10 cellular contexts compared by ENCODE assay signal in genomic region chr2:23533014-23533730, GRCh38.
A peak's percentile ranks its signal among the peaks of the same experiment; 100 is the strongest.
DNase-seq lines count a peak whose midpoint lies in the region; ATAC-seq, FAIRE-seq and TF ChIP-seq lines count a peak whose summit lies in the region.
"Had no signal": no experiment of that assay in that cellular context is flagged by ENCODE, and none has a peak within 500 bp of the region (broad histone marks: within the 10 kb centered on the region; RNA-seq: fewer than 3 reads in every experiment).

No MANE protein-coding gene starts in this region.

- peak overlapping the region; percentile 27 for H3K4me3 ChIP-seq in Jurkat, Clone E6-1 (ENCODE audit: low read length)
- H3K4me3 ChIP-seq in GM12878 (no peak overlapping the region), prostate gland (no peak overlapping the region)

- no peaks in the 10 kb centered on the region for H3K36me3 ChIP-seq in GM12878 (ENCODE audit: control insufficient read depth in 2 of 2, insufficient read depth in 2 of 2, low read length in 1 of 2)
- no peaks in the 10 kb centered on the region for H3K36me3 ChIP-seq in prostate gland

- POLR2A ChIA-PET in GM12878 (lab: Charles Lee): no interaction called here

- DNase-seq in NCI-H1092 (lab: John Stamatoyannopoulos, UW): peak; percentile 29
- DNase-seq in NCI-H1092 treated with DMSO at 0.1 percent for 48 hours (lab: John Stamatoyannopoulos, UW): no peak
- peak; percentile 18 for DNase-seq in Jurkat, Clone E6-1 (ENCODE audit: low read depth, low spot score)
- DNase-seq in GM12878 (ENCODE audit: low read depth, low spot score): no peak
- DNase-seq in prostate gland (ENCODE audit: low spot score): peak; percentile 25

- H3K27me3 ChIP-seq in GM12878 (replicated peaks in 1 of 2; ENCODE audit: control insufficient read depth in 2 of 2, insufficient read depth in 2 of 2, low read length in 1 of 2) (no peaks in the 10 kb centered on the region), prostate gland (replicated peaks; ENCODE audit: insufficient read depth) (no peaks in the 10 kb centered on the region)

- H3K9ac ChIP-seq in GM12878 (ENCODE audit: control insufficient read depth, insufficient read depth, low read length): peak overlapping the region; percentile 45

- SMC1A ChIA-PET in GM12878 (lab: Charles Lee; ENCODE audit: uncharacterized antibody, unreplicated experiment): no interaction called here

- TF ChIP-seq EP300 in GM12878 (IDR thresholded peaks at IDR 0.05; ENCODE audit: borderline replicate concordance in 1 of 2, control insufficient read depth in 1 of 2, low read depth in 2 of 2, low read length in 2 of 2): no peak

- H4K20me1 ChIP-seq in GM12878 (ENCODE audit: control insufficient read depth, insufficient read depth): no peaks in the 10 kb centered on the region; the same call in 1 of the 2 replicates

- TF ChIP-seq CTCF in GM12878 (IDR thresholded peaks at IDR 0.05 in 2 of 3, conservative IDR thresholded peaks at IDR 0.05 in 1 of 3; ENCODE audit: control insufficient read depth in 2 of 3, extremely low read depth in 1 of 3, insufficient read depth in 1 of 3, low read depth in 3 of 3, low read length in 3 of 3) (no peak), prostate gland (IDR thresholded peaks at IDR 0.05) (no peak)

- TF ChIP-seq RAD21 in GM12878 (IDR thresholded peaks at IDR 0.05; ENCODE audit: insufficient read depth, low read depth, low read length): no peak

- intact Hi-C loops in GM12878 (cut with micrococcal nuclease; ENCODE audit: unreplicated experiment): no loop called here
- intact Hi-C loops in prostate gland (cut with DNase I): no loop called here

- BruUV-seq in GM12878 (replicated peaks; lab: Mats Ljungman, UMichigan): no TSS peak

- in situ Hi-C loops in GM12878 (cut with MboI): no loop called here

- H3K4me2 ChIP-seq in GM12878 (ENCODE audit: control insufficient read depth, insufficient read depth): peak overlapping the region; percentile 83; the same call in 1 of the 2 replicates

- no peak overlapping the region for H3K27ac ChIP-seq in GM12878 (ENCODE audit: control insufficient read depth, insufficient read depth)
- peak overlapping the region; percentile 54 to 70 for H3K27ac ChIP-seq in prostate gland
- H3K27ac ChIP-seq: 22Rv1 had no signal

- no peak for FAIRE-seq in GM12878 (lab: Jason Lieb, UNC)

- H2AFZ ChIP-seq in GM12878 (ENCODE audit: control insufficient read depth, low read depth, low read length): peak overlapping the region; percentile 54

- no peaks in the 10 kb centered on the region for H3K9me3 ChIP-seq in GM12878 (replicated peaks; ENCODE audit: control insufficient read depth, insufficient read depth, low read length)
- H3K9me3 ChIP-seq in prostate gland: no peaks in the 10 kb centered on the region

- H3K4me1 ChIP-seq in GM12878 (ENCODE audit: control insufficient read depth, insufficient read depth, low read length) (peaks cover 11% of the 10 kb centered on the region), prostate gland (replicated peaks) (peaks cover 6% of the 10 kb centered on the region)

- ATAC-seq in GM12878: no peak
- ATAC-seq in HG02798 (IDR thresholded peaks at IDR 0.05; ENCODE audit: poor library complexity, unreplicated experiment): no peak
- no peak for ATAC-seq in GM21723 (IDR thresholded peaks at IDR 0.05; ENCODE audit: unreplicated experiment)
- no peak for ATAC-seq in HG03280 (IDR thresholded peaks at IDR 0.05; ENCODE audit: unreplicated experiment)
- ATAC-seq: HCT116 had no signal

- 62% methylated on average over 16 of the region's 16 CpGs for WGBS in GM12878 (ENCODE audit: insufficient coverage, insufficient replicate concordance, low lambda C conversion rate, missing lambda C conversion rate)
- WGBS in prostate gland: 41% methylated on average over 16 of the region's 16 CpGs

- RAD21 ChIA-PET in GM12878 (lab: Charles Lee; ENCODE audit: unreplicated experiment): no interaction called here

- no peaks in the 10 kb centered on the region for H3K79me2 ChIP-seq in GM12878 (ENCODE audit: control insufficient read depth, insufficient read depth, low read length)

- CTCF ChIA-PET in GM12878 (lab: Yijun Ruan, JAX): no interaction called here

- TF ChIP-seq POLR2A in GM12878 (IDR thresholded peaks at IDR 0.05; ENCODE audit: low read depth, low read length) (no peak), prostate gland (IDR thresholded peaks at IDR 0.05) (no peak)

TF ChIP-seq in GM12878, 131 proteins besides CTCF, POLR2A, EP300 and RAD21:
- TF ChIP-seq ZSCAN29 (IDR thresholded peaks at IDR 0.05) (no peak), ZBTB40 (IDR thresholded peaks at IDR 0.05; ENCODE audit: borderline replicate concordance) (no peak), ZBTB33 (IDR thresholded peaks at IDR 0.05) (no peak), BHLHE40 (IDR thresholded peaks at IDR 0.05; ENCODE audit: borderline replicate concordance in 1 of 2, low read depth in 2 of 2, low read length in 1 of 2) (no peak), WRNIP1 (IDR thresholded peaks at IDR 0.05; ENCODE audit: borderline replicate concordance, low read depth, low read length) (no peak), TARDBP (IDR thresholded peaks at IDR 0.05; ENCODE audit: borderline replicate concordance) (no peak), ZNF384 (IDR thresholded peaks at IDR 0.05; ENCODE audit: borderline replicate concordance, low read depth, low read length) (no peak), SMAD1 (IDR thresholded peaks at IDR 0.05; ENCODE audit: low read depth, partially characterized antibody) (no peak), CBFB (IDR thresholded peaks at IDR 0.05; ENCODE audit: low read depth) (no peak), HDGF (IDR thresholded peaks at IDR 0.05) (no peak), SMARCA5 (IDR thresholded peaks at IDR 0.05) (no peak), SMAD5 (IDR thresholded peaks at IDR 0.05; ENCODE audit: low read depth) (no peak), CHD2 (IDR thresholded peaks at IDR 0.05; ENCODE audit: borderline replicate concordance, low read depth, low read length) (no peak), ZNF217 (IDR thresholded peaks at IDR 0.05) (no peak)
TF ChIP-seq in GM12878: peak in this region for 0.

Comparison
In these comparisons a context has a peak if more than half of its experiments do, and no peak if none do; other contexts are left out.
1. DNase-seq: peak in NCI-H1092 (single experiment), Jurkat, Clone E6-1 (single experiment) and prostate gland (single experiment); none in NCI-H1092 treated with DMSO at 0.1 percent for 48 hours (single experiment) and GM12878 (single experiment).